ENCODE assay signal across 7 cellular contexts in genomic region chrX:65196758-65197371, GRCh38.
DNase-seq lines count a peak whose midpoint lies in the region; ATAC-seq, FAIRE-seq and TF ChIP-seq lines count a peak whose summit lies in the region.

No MANE protein-coding gene starts in this region.

- peak; percentile 90 to 99 (median 94) for ATAC-seq in pancreas
- ATAC-seq in HG03175 (IDR thresholded peaks at IDR 0.05; ENCODE audit: unreplicated experiment): no peak
- no peak for ATAC-seq in GM21529 (IDR thresholded peaks at IDR 0.05; ENCODE audit: unreplicated experiment)

- H3K27me3 ChIP-seq in endocrine pancreas (ENCODE audit: control insufficient read depth, insufficient read depth, low read length) (no peaks in the 10 kb centered on the region), pancreas (no peaks in the 10 kb centered on the region)

- FAIRE-seq in pancreas (lab: Jason Lieb, UNC): no peak

- H3K4me3 ChIP-seq in LNCaP clone FGC (ENCODE audit: low read depth, low read length) (no peak overlapping the region), endocrine pancreas (ENCODE audit: control insufficient read depth, insufficient read depth, low read length) (peak overlapping the region; percentile 53), pancreas (peak overlapping the region in 1 of 4 donors; percentile 18)

- H3K9me3 ChIP-seq in endocrine pancreas (ENCODE audit: control insufficient read depth, low read length) (no peaks in the 10 kb centered on the region), pancreas (no peaks in the 10 kb centered on the region)

- no peak overlapping the region for H3K27ac ChIP-seq in pancreas

- H3K9ac ChIP-seq in endocrine pancreas (ENCODE audit: control insufficient read depth, insufficient read depth, low read length): no peak overlapping the region

- intact Hi-C loops in pancreas (cut with DNase I): no loop called here

- WGBS in pancreas, 2 donors: 6 to 18% methylated on average over 15 of the region's 15 CpGs

- H3K36me3 ChIP-seq in endocrine pancreas (ENCODE audit: control insufficient read depth, insufficient read depth, low read length) (no peaks in the 10 kb centered on the region), pancreas (no peaks in the 10 kb centered on the region)

- DNase-seq in ELF-1 (ENCODE audit: low read depth, low spot score): peak; percentile 96
- DNase-seq in LNCaP clone FGC (ENCODE audit: low read depth): no peak
- peak; percentile 19 to 70 (median 44) for DNase-seq in pancreas
- no peak for DNase-seq in HK-2 (ENCODE audit: unreplicated experiment)

- H3K4me1 ChIP-seq in endocrine pancreas (ENCODE audit: control insufficient read depth, insufficient read depth, low read length) (no peaks in the 10 kb centered on the region), pancreas (no peaks in the 10 kb centered on the region)

- TF ChIP-seq CTCF in LNCaP clone FGC (IDR thresholded peaks at IDR 0.05; ENCODE audit: control insufficient read depth, extremely low read depth, insufficient read depth) (peak; percentile 40), pancreas (IDR thresholded peaks at IDR 0.05) (peak in 3 of 4 donors; percentile 8 to 12 (median 11))

Comparison
In these comparisons a context has a peak if more than half of its experiments do, and no peak if none do; other contexts are left out.
1. DNase-seq: peak in ELF-1 (single experiment) and pancreas (6 of 6); none in LNCaP clone FGC (single experiment) and HK-2 (single experiment).
2. ATAC-seq: peak in pancreas (4 of 4); none in HG03175 (single experiment) and GM21529 (single experiment).